Comparison of ENCODE assay signal across 1 cellular context in the genomic region with DNA sequence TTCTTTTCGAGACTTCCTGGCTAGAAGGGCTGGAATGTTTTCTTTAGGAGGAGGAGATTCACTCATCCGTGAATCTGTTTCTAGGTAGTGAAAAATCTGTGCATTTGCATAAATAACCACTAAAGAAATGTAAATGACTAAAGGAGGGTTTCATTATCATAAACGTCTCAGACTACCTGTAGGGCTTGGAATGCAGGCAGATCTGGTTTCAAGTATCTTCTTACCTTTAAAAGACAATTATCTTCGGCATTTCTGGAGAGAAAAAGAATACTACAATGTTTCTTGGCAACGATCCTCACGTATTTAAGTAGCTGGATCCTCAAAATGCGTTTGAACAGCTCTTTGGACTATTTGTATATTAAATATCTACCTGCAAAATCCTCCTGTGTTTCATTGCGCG.
TF ChIP-seq lines count a peak whose summit lies in the region.

No MANE protein-coding gene starts in this region.

TF ChIP-seq in HEK293T, 16 proteins besides CTCF, POLR2A, EP300 and RAD21 (continued from another document):
- TF ChIP-seq FOXA1 (IDR thresholded peaks at IDR 0.05) (no peak), ELF4 (IDR thresholded peaks at IDR 0.05) (no peak), ZNF384 (IDR thresholded peaks at IDR 0.05) (no peak), ARNT (IDR thresholded peaks at IDR 0.05) (no peak), TARDBP (IDR thresholded peaks at IDR 0.05) (no peak)
